ENCODE assay signal across 18 cellular contexts in the genomic region with DNA sequence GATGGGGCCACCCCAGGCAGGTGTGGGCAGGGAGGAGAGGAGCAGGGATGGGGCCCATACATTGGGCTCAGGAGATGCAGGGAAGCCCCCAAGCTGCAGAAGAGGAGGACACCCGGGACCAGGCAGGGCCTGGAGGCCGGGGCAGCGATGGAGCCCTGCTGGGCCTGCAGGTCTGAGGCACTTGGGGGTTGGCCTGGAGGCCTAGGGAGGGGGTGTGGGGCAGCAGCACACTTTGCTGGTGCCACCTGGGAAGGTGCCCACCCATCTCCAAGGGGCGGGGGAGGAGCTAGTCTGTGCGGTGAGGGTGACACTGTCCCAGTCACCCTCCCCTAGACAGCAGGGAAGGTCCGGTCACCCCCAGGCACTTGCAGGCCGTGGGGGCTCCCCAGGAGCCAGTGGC. TPM values are rescaled to one million over a fixed set of nuclear protein-coding genes. Genes with fewer than 3 reads are reported as not detected.
DNase-seq lines count a peak whose midpoint lies in the region; ATAC-seq and TF ChIP-seq lines count a peak whose summit lies in the region.
"Had no signal": no experiment of that assay in that cellular context is flagged by ENCODE, and none has a peak within 500 bp of the region (broad histone marks: within the 10 kb centered on the region; RNA-seq: fewer than 3 reads in every experiment).

No MANE protein-coding gene starts in this region.

- no peak overlapping the region for H3K27ac ChIP-seq in osteoblast (ENCODE audit: low read depth, low read length)
- H3K27ac ChIP-seq: C4-2B had no signal

- DNase-seq in natural killer cell treated with Interleukin-12 subunit alpha and Interleukin-12 subunit beta and Interleukin-15 and Interleukin-18, amount 100 ng/mL, for 72 hours (ENCODE audit: low spot score), result no peak
- no peak for DNase-seq in natural killer cell
- DNase-seq in activated T-helper 1 cell treated with anti-CD3 and anti-CD28 coated beads, Interleukin-12 subunit alpha, Interleukin-12 subunit beta, Interleukin-2, Interleukin-4 antibody, amounts not matched to agents 30 ng/mL and 10 ng/mL and 1 ng/mL, durations not matched to agents 14 hours and 24 hours and 36 hours (ENCODE audit: low spot score), result no peak
- DNase-seq in osteoblast (ENCODE audit: insufficient read length, low spot score, missing footprints), result peak; percentile 77
- no peak for DNase-seq in activated T-cell treated with anti-CD3 and anti-CD28 coated beads, Interleukin-2, amount 50 U/mL, for 48 hours
- DNase-seq in activated naive CD4-positive, alpha-beta T cell treated with anti-CD3 and anti-CD28 coated beads, Interleukin-2, amount 50 U/mL, for 72 hours (ENCODE audit: low spot score in 2 of 2), result no peak
- DNase-seq: DMS 273 treated with DMSO at 0.1 percent for 48 hours, GDM1, NCI-H1417, NCI-H187 treated with DMSO at 0.1 percent for 48 hours, NCI-H2171, NCI-H446, NCI-H69, SIG-M5 had no signal

- H3K4me3 ChIP-seq in osteoblast (ENCODE audit: insufficient read depth, low read length), result no peak overlapping the region
- H3K4me3 ChIP-seq: GM12878, GM23338 had no signal

- no peak overlapping the region for H2AFZ ChIP-seq in osteoblast (ENCODE audit: low read length)
- H2AFZ ChIP-seq: GM23338 had no signal

- no peaks in the 10 kb centered on the region for H3K9me3 ChIP-seq in osteoblast (ENCODE audit: low read depth, low read length)

- no peaks in the 10 kb centered on the region for H4K20me1 ChIP-seq in osteoblast (ENCODE audit: insufficient read depth, low read length)

- TF ChIP-seq CTCF in natural killer cell (IDR thresholded peaks at IDR 0.05) (no peak), osteoblast (IDR thresholded peaks at IDR 0.05; ENCODE audit: extremely low read depth, low read depth, low read length) (no peak)

- no peak for ATAC-seq in natural killer cell treated with Interleukin-12 subunit alpha and Interleukin-12 subunit beta and Interleukin-15 and Interleukin-18, amount 100 ng/mL, for 72 hours
- ATAC-seq in natural killer cell, result no peak
- ATAC-seq in activated naive CD4-positive, alpha-beta T cell treated with anti-CD3 and anti-CD28 coated beads, Interleukin-2, amount 50 U/mL, for 72 hours, result no peak
- ATAC-seq in GM18511 (IDR thresholded peaks at IDR 0.05; ENCODE audit: unreplicated experiment), result no peak
- ATAC-seq: GM12878, GM23338 had no signal

- H3K4me3 Mint-ChIP-seq in natural killer cell treated with Interleukin-12 subunit alpha and Interleukin-12 subunit beta and Interleukin-15 and Interleukin-18, amount 100 ng/mL, for 72 hours, result peak overlapping the region; percentile 20
- H3K4me3 Mint-ChIP-seq in natural killer cell, result no peak overlapping the region
- no peak overlapping the region for H3K4me3 Mint-ChIP-seq in activated T-helper 1 cell treated with anti-CD3 and anti-CD28 coated beads, Interleukin-12 subunit alpha, Interleukin-12 subunit beta, Interleukin-2, Interleukin-4 antibody, amounts not matched to agents 30 ng/mL and 10 ng/mL and 1 ng/mL, durations not matched to agents 14 hours and 24 hours and 36 hours
- H3K4me3 Mint-ChIP-seq: GM23338 had no signal

- no peak overlapping the region for H3K4me2 ChIP-seq in osteoblast (ENCODE audit: insufficient read depth, low read length)
- H3K4me2 ChIP-seq: GM23338 had no signal

- H3K79me2 ChIP-seq in osteoblast (ENCODE audit: insufficient read depth, low read length), result peaks cover 2% of the 10 kb centered on the region

- no peaks in the 10 kb centered on the region for H3K36me3 ChIP-seq in osteoblast (ENCODE audit: insufficient read depth, low read length)

- H3K27ac Mint-ChIP-seq in natural killer cell treated with Interleukin-12 subunit alpha and Interleukin-12 subunit beta and Interleukin-15 and Interleukin-18, amount 100 ng/mL, for 72 hours, result peak overlapping the region; percentile 91 to 93
- peak overlapping the region in 1 of 2 donors; percentile 96 for H3K27ac Mint-ChIP-seq in natural killer cell
- H3K27ac Mint-ChIP-seq in activated T-helper 1 cell treated with anti-CD3 and anti-CD28 coated beads, Interleukin-12 subunit alpha, Interleukin-12 subunit beta, Interleukin-2, Interleukin-4 antibody, amounts not matched to agents 30 ng/mL and 10 ng/mL and 1 ng/mL, durations not matched to agents 14 hours and 24 hours and 36 hours, result peak overlapping the region; percentile 29
- H3K27ac Mint-ChIP-seq in activated naive CD4-positive, alpha-beta T cell treated with anti-CD3 and anti-CD28 coated beads, Interleukin-2, amount 50 U/mL, for 72 hours, result no peak overlapping the region
- H3K27ac Mint-ChIP-seq: GM23338 had no signal

- no peaks in the 10 kb centered on the region for H3K9me3 Mint-ChIP-seq in natural killer cell treated with Interleukin-12 subunit alpha and Interleukin-12 subunit beta and Interleukin-15 and Interleukin-18, amount 100 ng/mL, for 72 hours
- H3K9me3 Mint-ChIP-seq in natural killer cell, result no peaks in the 10 kb centered on the region
- H3K9me3 Mint-ChIP-seq in activated T-helper 1 cell treated with anti-CD3 and anti-CD28 coated beads, Interleukin-12 subunit alpha, Interleukin-12 subunit beta, Interleukin-2, Interleukin-4 antibody, amounts not matched to agents 30 ng/mL and 10 ng/mL and 1 ng/mL, durations not matched to agents 14 hours and 24 hours and 36 hours, result no peaks in the 10 kb centered on the region
- no peaks in the 10 kb centered on the region for H3K9me3 Mint-ChIP-seq in activated naive CD4-positive, alpha-beta T cell treated with anti-CD3 and anti-CD28 coated beads, Interleukin-2, amount 50 U/mL, for 72 hours

- H3K27me3 Mint-ChIP-seq in natural killer cell treated with Interleukin-12 subunit alpha and Interleukin-12 subunit beta and Interleukin-15 and Interleukin-18, amount 100 ng/mL, for 72 hours, result no peaks in the 10 kb centered on the region
- H3K27me3 Mint-ChIP-seq in natural killer cell (ENCODE audit: low read depth in 2 of 2), result no peaks in the 10 kb centered on the region
- H3K27me3 Mint-ChIP-seq in activated T-helper 1 cell treated with anti-CD3 and anti-CD28 coated beads, Interleukin-12 subunit alpha, Interleukin-12 subunit beta, Interleukin-2, Interleukin-4 antibody, amounts not matched to agents 30 ng/mL and 10 ng/mL and 1 ng/mL, durations not matched to agents 14 hours and 24 hours and 36 hours (ENCODE audit: insufficient read depth), result no peaks in the 10 kb centered on the region

- peaks cover 33 to 35% of the 10 kb centered on the region in 2 donors for H3K4me1 Mint-ChIP-seq in natural killer cell treated with Interleukin-12 subunit alpha and Interleukin-12 subunit beta and Interleukin-15 and Interleukin-18, amount 100 ng/mL, for 72 hours (ENCODE audit: low read depth in 2 of 2)
- H3K4me1 Mint-ChIP-seq in natural killer cell, result peaks cover 21 to 44% of the 10 kb centered on the region in 2 donors
- peaks cover 22% of the 10 kb centered on the region for H3K4me1 Mint-ChIP-seq in activated T-helper 1 cell treated with anti-CD3 and anti-CD28 coated beads, Interleukin-12 subunit alpha, Interleukin-12 subunit beta, Interleukin-2, Interleukin-4 antibody, amounts not matched to agents 30 ng/mL and 10 ng/mL and 1 ng/mL, durations not matched to agents 14 hours and 24 hours and 36 hours (ENCODE audit: low read depth)
- H3K4me1 Mint-ChIP-seq: GM23338 had no signal

- H3K4me1 ChIP-seq in osteoblast (ENCODE audit: insufficient read depth, low read length), result peaks cover 30% of the 10 kb centered on the region

- intact Hi-C loops in natural killer cell (cut with micrococcal nuclease), result loop anchor here (5.0 kb wide), 1 partner anchor 78 kb away; no protein-coding TSS in a partner anchor
- intact Hi-C loops in activated T-helper 1 cell treated with anti-CD3 and anti-CD28 coated beads, Interleukin-12 subunit alpha, Interleukin-12 subunit beta, Interleukin-2, Interleukin-4 antibody, amounts not matched to agents 30 ng/mL and 10 ng/mL and 1 ng/mL, durations not matched to agents 14 hours and 24 hours and 36 hours (cut with micrococcal nuclease), result no loop called here

- no peaks in the 10 kb centered on the region for H3K27me3 ChIP-seq in osteoblast (ENCODE audit: insufficient read depth, low read length)

- H3K36me3 Mint-ChIP-seq in natural killer cell treated with Interleukin-12 subunit alpha and Interleukin-12 subunit beta and Interleukin-15 and Interleukin-18, amount 100 ng/mL, for 72 hours, result no peaks in the 10 kb centered on the region
- no peaks in the 10 kb centered on the region for H3K36me3 Mint-ChIP-seq in natural killer cell
- H3K36me3 Mint-ChIP-seq in activated T-helper 1 cell treated with anti-CD3 and anti-CD28 coated beads, Interleukin-12 subunit alpha, Interleukin-12 subunit beta, Interleukin-2, Interleukin-4 antibody, amounts not matched to agents 30 ng/mL and 10 ng/mL and 1 ng/mL, durations not matched to agents 14 hours and 24 hours and 36 hours (ENCODE audit: low read depth), result no peaks in the 10 kb centered on the region
- H3K36me3 Mint-ChIP-seq in activated naive CD4-positive, alpha-beta T cell treated with anti-CD3 and anti-CD28 coated beads, Interleukin-2, amount 50 U/mL, for 72 hours, result no peaks in the 10 kb centered on the region

RNA-seq across cellular contexts. Expression of a gene that starts 6.4 kb away (rescaled TPM):
- total RNA-seq in natural killer cell treated with Interleukin-12 subunit alpha and Interleukin-12 subunit beta and Interleukin-15 and Interleukin-18, amount 100 ng/mL, for 72 hours, result 10 to 100 TPM; 34.0 to 82.2 TPM
- total RNA-seq in natural killer cell (10 to 100 TPM; 69.7 to 79.2 (median 75.1) TPM), osteoblast (21.0 and 25.9 TPM in 2 replicates)
- total RNA-seq in activated T-helper 1 cell treated with anti-CD3 and anti-CD28 coated beads, Interleukin-12 subunit alpha, Interleukin-12 subunit beta, Interleukin-2, Interleukin-4 antibody, amounts not matched to agents 30 ng/mL and 10 ng/mL and 1 ng/mL, durations not matched to agents 14 hours and 24 hours and 36 hours, result 59.5 and 60.8 TPM in 2 replicates
- total RNA-seq in activated naive CD4-positive, alpha-beta T cell treated with anti-CD3 and anti-CD28 coated beads, Interleukin-2, amount 50 U/mL, for 72 hours, result 10 to 100 TPM; 34.6 to 51.3 TPM

RNA-seq across cellular contexts. Expression of a gene that starts 9.8 kb away (rescaled TPM):
- 100 to 1,000 TPM; 241 to 534 TPM for total RNA-seq in natural killer cell treated with Interleukin-12 subunit alpha and Interleukin-12 subunit beta and Interleukin-15 and Interleukin-18, amount 100 ng/mL, for 72 hours
- total RNA-seq in natural killer cell (100 to 1,000 TPM; 172 to 365 (median 296) TPM), osteoblast (129 and 222 TPM in 2 replicates)
- 111 and 115 TPM in 2 replicates for total RNA-seq in activated T-helper 1 cell treated with anti-CD3 and anti-CD28 coated beads, Interleukin-12 subunit alpha, Interleukin-12 subunit beta, Interleukin-2, Interleukin-4 antibody, amounts not matched to agents 30 ng/mL and 10 ng/mL and 1 ng/mL, durations not matched to agents 14 hours and 24 hours and 36 hours
- 100 to 1,000 TPM in 1 of 2 donors, 1 to 10 TPM in 1; 8.6 to 197 TPM for total RNA-seq in activated naive CD4-positive, alpha-beta T cell treated with anti-CD3 and anti-CD28 coated beads, Interleukin-2, amount 50 U/mL, for 72 hours

RNA-seq across cellular contexts. Expression of a gene that starts 54.4 kb away (rescaled TPM):
- total RNA-seq in natural killer cell treated with Interleukin-12 subunit alpha and Interleukin-12 subunit beta and Interleukin-15 and Interleukin-18, amount 100 ng/mL, for 72 hours, result 100 to 1,000 TPM; 160 to 215 TPM
- total RNA-seq in natural killer cell (100 to 1,000 TPM; 423 to 475 (median 468) TPM), osteoblast (45.4 and 50.3 TPM in 2 replicates)
- 154 and 161 TPM in 2 replicates for total RNA-seq in activated T-helper 1 cell treated with anti-CD3 and anti-CD28 coated beads, Interleukin-12 subunit alpha, Interleukin-12 subunit beta, Interleukin-2, Interleukin-4 antibody, amounts not matched to agents 30 ng/mL and 10 ng/mL and 1 ng/mL, durations not matched to agents 14 hours and 24 hours and 36 hours
- total RNA-seq in activated naive CD4-positive, alpha-beta T cell treated with anti-CD3 and anti-CD28 coated beads, Interleukin-2, amount 50 U/mL, for 72 hours, result 100 to 1,000 TPM; 130 to 171 TPM

Comparison
In these comparisons a context has a peak if more than half of its experiments do, and no peak if none do; other contexts are left out.
1. H3K27ac Mint-ChIP-seq: peak in natural killer cell treated with Interleukin-12 subunit alpha and Interleukin-12 subunit beta and Interleukin-15 and Interleukin-18, amount 100 ng/mL, for 72 hours (2 of 2) and activated T-helper 1 cell treated with anti-CD3 and anti-CD28 coated beads, Interleukin-12 subunit alpha, Interleukin-12 subunit beta, Interleukin-2, Interleukin-4 antibody, amounts not matched to agents 30 ng/mL and 10 ng/mL and 1 ng/mL, durations not matched to agents 14 hours and 24 hours and 36 hours (single experiment); none in activated naive CD4-positive, alpha-beta T cell treated with anti-CD3 and anti-CD28 coated beads, Interleukin-2, amount 50 U/mL, for 72 hours (0 of 2).